In the genomic region with DNA sequence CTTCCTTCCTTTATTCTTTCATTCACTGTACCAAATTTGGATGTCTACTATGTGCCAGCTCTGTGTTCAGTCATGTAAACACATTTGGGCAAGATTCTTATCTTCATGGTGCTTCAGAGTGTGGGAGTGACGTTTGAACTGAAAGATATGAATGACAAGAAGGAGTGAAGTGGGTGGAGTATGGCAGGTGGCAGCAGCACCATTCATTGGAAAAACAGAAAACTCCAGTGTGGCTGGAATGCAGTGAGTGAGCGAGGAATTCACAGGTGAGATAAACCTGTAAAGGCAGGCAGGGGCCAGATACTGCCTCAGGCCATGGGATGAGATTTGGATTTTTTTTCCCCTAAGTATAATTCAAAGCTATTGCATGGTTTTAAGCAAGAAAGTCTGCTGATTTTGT, we compare ENCODE assay signal across 35 cellular contexts.
"Had no signal": no experiment of that assay in that cellular context is flagged by ENCODE, and none has a peak within 500 bp of the region (broad histone marks: within the 10 kb centered on the region; RNA-seq: fewer than 3 reads in every experiment).

No MANE protein-coding gene starts in this region.

- H3K4me3 ChIP-seq: adrenal gland, body of pancreas, cardiac muscle cell, esophagus muscularis mucosa, left ventricle myocardium inferior, ovary, psoas muscle, right atrium auricular region, smooth muscle cell, thyroid gland had no signal

- H3K9me3 Mint-ChIP-seq: activated naive CD4-positive, alpha-beta T cell treated with anti-CD3 and anti-CD28 coated beads for 36 hours; activated naive CD8-positive, alpha-beta T cell treated with anti-CD3 and anti-CD28 coated beads for 36 hours; activated T-helper 1 cell treated with anti-CD3 and anti-CD28 coated beads, Interleukin-12 subunit alpha, Interleukin-12 subunit beta, Interleukin-2, Interleukin-4 antibody, amounts not matched to agents 30 ng/mL and 10 ng/mL and 1 ng/mL, durations not matched to agents 14 hours and 24 hours and 36 hours; mesothelial cell of epicardium; stimulated activated memory B cell treated with anti-CD40 and anti-IgM and Interleukin-4, amounts not matched to agents 10 μg/mL and 1 μg/mL and 100 μg/mL, for 72 hours had no signal

- H3K27ac ChIP-seq: adrenal gland, body of pancreas, cardiac muscle cell, esophagus muscularis mucosa, left ventricle myocardium inferior, neutrophil, ovary, psoas muscle, right atrium auricular region, thyroid gland, WERI-Rb-1 had no signal

- FAIRE-seq: islet of Langerhans had no signal

- H3K4me1 ChIP-seq: adrenal gland, body of pancreas, esophagus muscularis mucosa, left ventricle myocardium inferior, psoas muscle, right atrium auricular region, thyroid gland had no signal

- H3K27me3 ChIP-seq: adrenal gland, body of pancreas, cardiac muscle cell, esophagus muscularis mucosa, neutrophil, ovary, right atrium auricular region, thyroid gland had no signal

- H3K4me3 Mint-ChIP-seq: activated naive CD4-positive, alpha-beta T cell treated with anti-CD3 and anti-CD28 coated beads for 36 hours; activated naive CD8-positive, alpha-beta T cell treated with anti-CD3 and anti-CD28 coated beads for 36 hours; activated T-helper 1 cell treated with anti-CD3 and anti-CD28 coated beads, Interleukin-12 subunit alpha, Interleukin-12 subunit beta, Interleukin-2, Interleukin-4 antibody, amounts not matched to agents 30 ng/mL and 10 ng/mL and 1 ng/mL, durations not matched to agents 14 hours and 24 hours and 36 hours; mesothelial cell of epicardium; naive B cell; nephron progenitor cell; stimulated activated memory B cell treated with anti-CD40 and anti-IgM and Interleukin-4, amounts not matched to agents 10 μg/mL and 1 μg/mL and 100 μg/mL, for 72 hours; stimulated activated naive CD8-positive, alpha-beta T cell treated with anti-CD3 and anti-CD28 coated beads, Interleukin-15, amount 100 ng/mL, for 72 hours; T-helper 17 cell had no signal

- H3K27me3 Mint-ChIP-seq: stimulated activated memory B cell treated with anti-CD40 and anti-IgM and Interleukin-4, amounts not matched to agents 10 μg/mL and 1 μg/mL and 100 μg/mL, for 72 hours; stimulated activated naive CD8-positive, alpha-beta T cell treated with anti-CD3 and anti-CD28 coated beads, Interleukin-15, amount 100 ng/mL, for 72 hours; T-helper 17 cell had no signal

- H3K4me2 ChIP-seq: smooth muscle cell had no signal

- DNase-seq: activated CD4-positive, alpha-beta T cell treated with anti-CD3 and anti-CD28 coated beads for 48 hours; activated CD4-positive, alpha-beta T cell treated with anti-CD3 and anti-CD28 coated beads, Interleukin-2, amount 50 U/mL, for 48 hours; activated CD8-positive, alpha-beta memory T cell treated with anti-CD3 and anti-CD28 coated beads for 24 hours; activated effector memory CD4-positive, alpha-beta T cell treated with anti-CD3 and anti-CD28 coated beads, Interleukin-2, amount 50 U/mL, for 16 hours; activated naive CD4-positive, alpha-beta T cell treated with anti-CD3 and anti-CD28 coated beads for 36 hours; activated naive CD8-positive, alpha-beta T cell treated with anti-CD3 and anti-CD28 coated beads for 36 hours; activated T-cell treated with anti-CD3 and anti-CD28 coated beads, Interleukin-2, amount 50 U/mL, for 1 hour; adrenal gland; aorta; body of pancreas; foreskin melanocyte; left ventricle myocardium inferior; naive B cell; nephron progenitor cell; ovary; psoas muscle; stimulated activated CD4-positive, alpha-beta T cell treated with anti-CD3 and anti-CD28 coated beads, Interleukin-1b, Interleukin-23, amount 100 ng/mL, for 48 hours; stimulated activated CD4-positive, alpha-beta T cell treated with anti-CD3 and anti-CD28 coated beads, Interleukin-4, amount 100 ng/mL, for 4 hours; stimulated activated CD8-positive, alpha-beta memory T cell treated with anti-CD3 and anti-CD28 coated beads, Interleukin-4, amount 100 ng/mL, for 48 hours; stimulated activated naive CD8-positive, alpha-beta T cell treated with anti-CD3 and anti-CD28 coated beads, Interleukin-15, amount 100 ng/mL, for 72 hours; substantia nigra; T-helper 17 cell; T1000; thyroid gland; WERI-Rb-1 had no signal

- H3K36me3 Mint-ChIP-seq: activated naive CD8-positive, alpha-beta T cell treated with anti-CD3 and anti-CD28 coated beads for 36 hours; mesothelial cell of epicardium; naive B cell; stimulated activated memory B cell treated with anti-CD40 and anti-IgM and Interleukin-4, amounts not matched to agents 10 μg/mL and 1 μg/mL and 100 μg/mL, for 72 hours had no signal

- H3K9me3 ChIP-seq: adrenal gland, body of pancreas, esophagus muscularis mucosa, left ventricle myocardium inferior, neutrophil, ovary, psoas muscle, right atrium auricular region, thyroid gland had no signal

- ATAC-seq: activated CD4-positive, CD25-positive, alpha-beta regulatory T cell treated with anti-CD3 and anti-CD28 coated beads, Interleukin-2, amount 50 U/mL, for 24 hours; body of pancreas; psoas muscle; stimulated activated memory B cell treated with anti-CD40 and anti-IgM and Interleukin-4, amounts not matched to agents 10 μg/mL and 1 μg/mL and 100 μg/mL, for 72 hours; stimulated activated naive CD8-positive, alpha-beta T cell treated with anti-CD3 and anti-CD28 coated beads, Interleukin-15, amount 100 ng/mL, for 72 hours; T-helper 17 cell had no signal

- H3K27ac Mint-ChIP-seq: activated naive CD4-positive, alpha-beta T cell treated with anti-CD3 and anti-CD28 coated beads for 36 hours; activated naive CD8-positive, alpha-beta T cell treated with anti-CD3 and anti-CD28 coated beads for 36 hours; activated T-helper 1 cell treated with anti-CD3 and anti-CD28 coated beads, Interleukin-12 subunit alpha, Interleukin-12 subunit beta, Interleukin-2, Interleukin-4 antibody, amounts not matched to agents 30 ng/mL and 10 ng/mL and 1 ng/mL, durations not matched to agents 14 hours and 24 hours and 36 hours; mesothelial cell of epicardium; naive B cell; nephron progenitor cell; stimulated activated memory B cell treated with anti-CD40 and anti-IgM and Interleukin-4, amounts not matched to agents 10 μg/mL and 1 μg/mL and 100 μg/mL, for 72 hours; stimulated activated naive CD8-positive, alpha-beta T cell treated with anti-CD3 and anti-CD28 coated beads, Interleukin-15, amount 100 ng/mL, for 72 hours; T-helper 17 cell had no signal

- H3K36me3 ChIP-seq: adrenal gland, cardiac muscle cell, esophagus muscularis mucosa, left ventricle myocardium inferior, neutrophil, ovary, right atrium auricular region, thyroid gland, WERI-Rb-1 had no signal

- H3K4me1 Mint-ChIP-seq: activated naive CD8-positive, alpha-beta T cell treated with anti-CD3 and anti-CD28 coated beads for 36 hours; naive B cell; stimulated activated memory B cell treated with anti-CD40 and anti-IgM and Interleukin-4, amounts not matched to agents 10 μg/mL and 1 μg/mL and 100 μg/mL, for 72 hours; stimulated activated naive CD8-positive, alpha-beta T cell treated with anti-CD3 and anti-CD28 coated beads, Interleukin-15, amount 100 ng/mL, for 72 hours; T-helper 17 cell had no signal
